In the genomic region with DNA sequence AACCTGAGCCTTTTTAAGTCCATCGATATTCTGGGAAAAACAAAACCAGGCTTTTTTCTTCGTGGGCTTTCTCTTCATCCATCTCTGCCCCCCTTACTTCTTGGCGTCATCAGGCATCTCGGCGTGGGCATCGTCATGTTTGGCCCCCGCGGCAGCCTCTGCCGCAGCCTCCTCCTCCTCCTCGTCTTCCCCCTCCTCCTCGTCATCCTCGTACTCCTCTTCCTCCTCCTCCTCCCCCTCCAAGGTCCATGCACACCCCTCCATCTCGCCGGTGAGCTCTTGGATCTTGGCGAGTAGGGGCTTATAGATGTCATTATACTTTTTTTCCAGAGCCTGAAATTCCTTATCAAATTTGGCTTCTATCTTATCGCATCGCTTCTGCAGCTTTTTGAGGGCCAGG, we compare ENCODE assay signal across 8 cellular contexts. TPM values are rescaled to one million over a fixed set of nuclear protein-coding genes. Genes with fewer than 3 reads are reported as not detected.
DNase-seq lines count a peak whose midpoint lies in the region; ATAC-seq and TF ChIP-seq lines count a peak whose summit lies in the region.

No MANE protein-coding gene starts in this region.

- peak overlapping the region; percentile 83 to 89 (median 87) for H3K4me3 Mint-ChIP-seq in T-cell
- H3K4me3 Mint-ChIP-seq in dendritic cell treated with granulocyte-macrophage colony-stimulating factor and Interleukin-4, amounts not matched to agents 40 ng/mL and 50 ng/mL, for 4 days, result peak overlapping the region; percentile 82

- H3K27me3 ChIP-seq in thyroid gland, result no peaks in the 10 kb centered on the region

- H3K27ac ChIP-seq in mesodermal cell (ENCODE audit: low read depth, low read length, severe bottlenecking) (no peak overlapping the region), thyroid gland (peak overlapping the region; percentile 69 to 71 (median 71))

- H3K36me3 Mint-ChIP-seq in T-cell, result peaks cover 19% of the 10 kb centered on the region
- peaks cover 58% of the 10 kb centered on the region for H3K36me3 Mint-ChIP-seq in dendritic cell treated with granulocyte-macrophage colony-stimulating factor and Interleukin-4, amounts not matched to agents 40 ng/mL and 50 ng/mL, for 4 days (ENCODE audit: low read depth)

- CTCF ChIA-PET in T-cell (lab: Charles Lee), result interaction anchor here in 1 of 2 donors (0.8 kb wide), 1 partner anchor 170 kb away, joined by 3 read pairs; no protein-coding TSS in a partner anchor

- ATAC-seq in GM18907 (IDR thresholded peaks at IDR 0.05; ENCODE audit: unreplicated experiment) (peak; percentile 22), T-cell (replicated peaks in 1 of 4) (peak; percentile 4 to 38 (median 22))

- intact Hi-C loops in dendritic cell treated with granulocyte-macrophage colony-stimulating factor and Interleukin-4, amounts not matched to agents 40 ng/mL and 50 ng/mL, for 4 days (cut with micrococcal nuclease), result no loop called here
- intact Hi-C loops in thyroid gland (cut with DNase I), result no loop called here

- POLR2A ChIA-PET in T-cell (lab: Charles Lee), result interaction anchor here in 1 of 2 donors (1.1 kb wide), 1 partner anchor 84 kb away, joined by 3 read pairs; no protein-coding TSS in a partner anchor

- H3K27me3 Mint-ChIP-seq in T-cell, result no peaks in the 10 kb centered on the region
- H3K27me3 Mint-ChIP-seq in dendritic cell treated with granulocyte-macrophage colony-stimulating factor and Interleukin-4, amounts not matched to agents 40 ng/mL and 50 ng/mL, for 4 days, result no peaks in the 10 kb centered on the region

- H3K9me3 Mint-ChIP-seq in T-cell, result peaks cover 0 to 4% (median 0%) of the 10 kb centered on the region in 3 donors
- peaks cover 6% of the 10 kb centered on the region for H3K9me3 Mint-ChIP-seq in dendritic cell treated with granulocyte-macrophage colony-stimulating factor and Interleukin-4, amounts not matched to agents 40 ng/mL and 50 ng/mL, for 4 days

- peaks cover 19 to 25% (median 19%) of the 10 kb centered on the region in 3 donors for H3K4me1 Mint-ChIP-seq in T-cell
- H3K4me1 Mint-ChIP-seq in dendritic cell treated with granulocyte-macrophage colony-stimulating factor and Interleukin-4, amounts not matched to agents 40 ng/mL and 50 ng/mL, for 4 days (ENCODE audit: low read depth), result peaks cover 14% of the 10 kb centered on the region

- TF ChIP-seq POLR2A in thyroid gland (IDR thresholded peaks at IDR 0.05), result no peak

- DNase-seq in T-cell (peak in 19 of 34 experiments; percentile 5 to 32 (median 14)), thyroid gland (peak; percentile 16 to 26), NCI-H748 treated with DMSO at 0.1 percent for 48 hours (lab: John Stamatoyannopoulos, UW) (no peak), GF-D8 (lab: John Stamatoyannopoulos, UW) (no peak), KG1 (lab: John Stamatoyannopoulos, UW) (no peak)

- H3K9me3 ChIP-seq in mesodermal cell (ENCODE audit: control insufficient read depth, low read length) (no peaks in the 10 kb centered on the region), thyroid gland (no peaks in the 10 kb centered on the region)

- peak overlapping the region; percentile 45 to 75 for H3K27ac Mint-ChIP-seq in T-cell
- peak overlapping the region; percentile 70 for H3K27ac Mint-ChIP-seq in dendritic cell treated with granulocyte-macrophage colony-stimulating factor and Interleukin-4, amounts not matched to agents 40 ng/mL and 50 ng/mL, for 4 days

- H3K4me1 ChIP-seq in mesodermal cell (ENCODE audit: control insufficient read depth, insufficient read depth, low read length, poor library complexity, severe bottlenecking) (no peaks in the 10 kb centered on the region), thyroid gland (no peaks in the 10 kb centered on the region)

- whole genome bisulfite sequencing in mesodermal cell (ENCODE audit: insufficient coverage in 2 of 2), 2 experiments, result 52 to 58% methylated on average over 12 to 14 of the region's 17 CpGs
- 40 to 57% methylated on average over 17 of the region's 17 CpGs for WGBS in thyroid gland, 2 donors

- no peaks in the 10 kb centered on the region for H3K36me3 ChIP-seq in mesodermal cell (ENCODE audit: control insufficient read depth, insufficient read depth, low read length)
- no peaks in the 10 kb centered on the region for H3K36me3 ChIP-seq in thyroid gland

- no peak for TF ChIP-seq CTCF in thyroid gland (IDR thresholded peaks at IDR 0.05)

- peak overlapping the region; percentile 47 for H3K4me3 ChIP-seq in mesodermal cell (ENCODE audit: extremely low read depth, insufficient read depth, low read length, poor library complexity, severe bottlenecking)
- peak overlapping the region; percentile 10 to 52 (median 16) for H3K4me3 ChIP-seq in thyroid gland (replicated peaks in 1 of 3)

RNA-seq across cellular contexts. Expression of a gene that starts 0.5 kb away (rescaled TPM):
- total RNA-seq in T-cell (10 to 100 TPM in 2 of 5 donors, 1 to 10 TPM in 3; 1.2 to 10.4 (median 2.3) TPM), thyroid gland (10 to 100 TPM; 14.1 to 16.3 (median 16.2) TPM)
- 6.6 TPM for polyA plus RNA-seq in mesodermal cell (2013, experiment 1 of 2)
- polyA plus RNA-seq in mesodermal cell (2013, experiment 2 of 2), result 7.7 TPM

Comparison
In these comparisons a context has a peak if more than half of its experiments do, and no peak if none do; other contexts are left out.
1. DNase-seq: peak in T-cell (19 of 34) and thyroid gland (2 of 2); none in NCI-H748 treated with DMSO at 0.1 percent for 48 hours (single experiment), GF-D8 (single experiment) and KG1 (single experiment).